15 cellular contexts compared by ENCODE assay signal in the genomic region with DNA sequence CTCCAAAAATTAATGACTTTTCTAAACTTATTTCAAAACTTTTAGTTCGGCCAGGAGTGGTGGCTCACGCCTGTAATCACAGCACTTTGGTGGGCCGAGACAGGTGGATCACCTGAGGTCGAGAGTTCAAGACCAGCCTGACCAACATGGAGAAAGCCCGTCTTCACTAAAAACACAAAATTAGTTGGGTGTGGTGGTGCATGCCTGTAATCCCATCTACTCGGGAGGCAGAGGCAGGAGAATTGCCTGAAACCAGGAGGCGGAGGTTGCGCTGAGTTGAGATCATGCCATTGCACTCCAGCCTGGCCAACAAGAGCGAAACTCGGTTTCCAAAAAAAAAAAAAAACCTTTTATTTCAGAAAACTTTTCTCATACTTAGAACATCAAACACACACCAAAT. TPM values are rescaled to one million over a fixed set of nuclear protein-coding genes. Genes with fewer than 3 reads are reported as not detected.
A peak's percentile ranks its signal among the peaks of the same experiment; 100 is the strongest.
DNase-seq lines count a peak whose midpoint lies in the region; ATAC-seq lines count a peak whose summit lies in the region.
"Had no signal": no experiment of that assay in that cellular context is flagged by ENCODE, and none has a peak within 500 bp of the region (broad histone marks: within the 10 kb centered on the region; RNA-seq: fewer than 3 reads in every experiment).

No MANE protein-coding gene starts in this region.

- H3K4me3 Mint-ChIP-seq in activated CD4-positive, alpha-beta T cell treated with anti-CD3 and anti-CD28 coated beads for 36 hours: peak overlapping the region; percentile 46
- H3K4me3 Mint-ChIP-seq in activated CD4-positive, alpha-beta T cell treated with anti-CD3 and anti-CD28 coated beads, Interleukin-2, amount 10 ng/mL, durations not matched to agents 7 days and 5 days: no peak overlapping the region
- H3K4me3 Mint-ChIP-seq in activated T-cell treated with anti-CD3 and anti-CD28 coated beads, Interleukin-2, amount 50 U/mL, for 72 hours: no peak overlapping the region
- H3K4me3 Mint-ChIP-seq in stimulated activated naive CD8-positive, alpha-beta T cell treated with anti-CD3 and anti-CD28 coated beads, Interleukin-15, Interleukin-2, amounts not matched to agents 100 ng/mL and 50 ng/mL, for 24 hours: peak overlapping the region; percentile 47
- H3K4me3 Mint-ChIP-seq in stimulated activated naive CD8-positive, alpha-beta T cell treated with anti-CD3 and anti-CD28 coated beads, Interleukin-15, amount 100 ng/mL, for 72 hours: no peak overlapping the region
- H3K4me3 Mint-ChIP-seq in stimulated activated effector memory CD8-positive, alpha-beta T cell treated with anti-CD3 and anti-CD28 coated beads, Interleukin-12 subunit alpha, Interleukin-12 subunit beta, amount 100 ng/mL, for 72 hours: no peak overlapping the region
- H3K4me3 Mint-ChIP-seq: CD8-positive, alpha-beta T cell; H9 had no signal

- ATAC-seq in activated CD4-positive, alpha-beta T cell treated with anti-CD3 and anti-CD28 coated beads for 36 hours: no peak
- ATAC-seq in activated T-cell treated with anti-CD3 and anti-CD28 coated beads, Interleukin-2, amount 50 U/mL, for 72 hours (replicated peaks in 1 of 2): no peak
- no peak for ATAC-seq in stimulated activated naive CD8-positive, alpha-beta T cell treated with anti-CD3 and anti-CD28 coated beads, Interleukin-15, amount 100 ng/mL, for 72 hours
- ATAC-seq in stimulated activated effector memory CD8-positive, alpha-beta T cell treated with anti-CD3 and anti-CD28 coated beads, Interleukin-12 subunit alpha, Interleukin-12 subunit beta, amount 100 ng/mL, for 72 hours: no peak
- ATAC-seq: CD8-positive, alpha-beta T cell had no signal

- H3K36me3 Mint-ChIP-seq in activated CD4-positive, alpha-beta T cell treated with anti-CD3 and anti-CD28 coated beads for 36 hours (ENCODE audit: low read depth): peaks cover 85% of the 10 kb centered on the region
- peaks cover 46% of the 10 kb centered on the region for H3K36me3 Mint-ChIP-seq in activated CD4-positive, alpha-beta T cell treated with anti-CD3 and anti-CD28 coated beads, Interleukin-2, amount 10 ng/mL, durations not matched to agents 7 days and 5 days (ENCODE audit: low read depth)
- H3K36me3 Mint-ChIP-seq in activated T-cell treated with anti-CD3 and anti-CD28 coated beads, Interleukin-2, amount 50 U/mL, for 72 hours (ENCODE audit: insufficient read depth in 2 of 2): peaks cover 13 to 69% of the 10 kb centered on the region in 2 donors
- H3K36me3 Mint-ChIP-seq in stimulated activated naive CD8-positive, alpha-beta T cell treated with anti-CD3 and anti-CD28 coated beads, Interleukin-15, Interleukin-2, amounts not matched to agents 100 ng/mL and 50 ng/mL, for 24 hours (ENCODE audit: low read depth): peaks cover 95% of the 10 kb centered on the region
- peaks cover 100% of the 10 kb centered on the region for H3K36me3 Mint-ChIP-seq in stimulated activated effector memory CD8-positive, alpha-beta T cell treated with anti-CD3 and anti-CD28 coated beads, Interleukin-12 subunit alpha, Interleukin-12 subunit beta, amount 100 ng/mL, for 72 hours

- intact Hi-C loops in activated CD4-positive, alpha-beta T cell treated with anti-CD3 and anti-CD28 coated beads for 36 hours (cut with DNase I, micrococcal nuclease): no loop called here

- CTCF ChIA-PET in activated CD4-positive, alpha-beta T cell treated with anti-CD3 and anti-CD28 coated beads for 36 hours (lab: Charles Lee): no interaction called here
- CTCF ChIA-PET in activated CD4-positive, alpha-beta T cell treated with anti-CD3 and anti-CD28 coated beads, Interleukin-2, amount 10 ng/mL, durations not matched to agents 7 days and 5 days (lab: Charles Lee): no interaction called here

- POLR2A ChIA-PET in activated CD4-positive, alpha-beta T cell treated with anti-CD3 and anti-CD28 coated beads for 36 hours (lab: Charles Lee): no interaction called here
- POLR2A ChIA-PET in activated CD4-positive, alpha-beta T cell treated with anti-CD3 and anti-CD28 coated beads, Interleukin-2, amount 10 ng/mL, durations not matched to agents 7 days and 5 days (lab: Charles Lee): interaction anchor here (0.7 kb wide), 1 partner anchor 1766 kb away, joined by 3 read pairs; no protein-coding TSS in a partner anchor

- DNase-seq in activated CD4-positive, alpha-beta T cell treated with anti-CD3 and anti-CD28 coated beads for 36 hours: no peak
- no peak for DNase-seq in activated CD4-positive, alpha-beta T cell treated with anti-CD3 and anti-CD28 coated beads, Interleukin-2, amount 10 ng/mL, durations not matched to agents 7 days and 5 days
- DNase-seq in activated T-cell treated with anti-CD3 and anti-CD28 coated beads, Interleukin-2, amount 50 U/mL, for 72 hours: no peak
- DNase-seq in activated T-cell treated with anti-CD3 and anti-CD28 coated beads, Interleukin-2, amount 50 U/mL, for 48 hours: no peak
- no peak for DNase-seq in stimulated activated naive CD8-positive, alpha-beta T cell treated with anti-CD3 and anti-CD28 coated beads, Interleukin-15, amount 100 ng/mL, for 72 hours
- DNase-seq in stimulated activated effector memory CD8-positive, alpha-beta T cell treated with anti-CD3 and anti-CD28 coated beads, Interleukin-12 subunit alpha, Interleukin-12 subunit beta, amount 100 ng/mL, for 72 hours (ENCODE audit: low spot score in 2 of 2): no peak
- no peak for DNase-seq in NCI-H2171 treated with DMSO at 0.1 percent for 48 hours (lab: John Stamatoyannopoulos, UW)
- DNase-seq: CD8-positive, alpha-beta T cell; COR-L47; DND-41; GDM1; GOT3; H9 had no signal

- H3K27me3 Mint-ChIP-seq in activated CD4-positive, alpha-beta T cell treated with anti-CD3 and anti-CD28 coated beads for 36 hours: no peaks in the 10 kb centered on the region
- H3K27me3 Mint-ChIP-seq in activated CD4-positive, alpha-beta T cell treated with anti-CD3 and anti-CD28 coated beads, Interleukin-2, amount 10 ng/mL, durations not matched to agents 7 days and 5 days: no peaks in the 10 kb centered on the region
- H3K27me3 Mint-ChIP-seq in activated T-cell treated with anti-CD3 and anti-CD28 coated beads, Interleukin-2, amount 50 U/mL, for 72 hours (ENCODE audit: low read depth): no peaks in the 10 kb centered on the region
- H3K27me3 Mint-ChIP-seq in stimulated activated naive CD8-positive, alpha-beta T cell treated with anti-CD3 and anti-CD28 coated beads, Interleukin-15, Interleukin-2, amounts not matched to agents 100 ng/mL and 50 ng/mL, for 24 hours: no peaks in the 10 kb centered on the region
- no peaks in the 10 kb centered on the region for H3K27me3 Mint-ChIP-seq in stimulated activated naive CD8-positive, alpha-beta T cell treated with anti-CD3 and anti-CD28 coated beads, Interleukin-15, amount 100 ng/mL, for 72 hours

- H3K4me1 Mint-ChIP-seq in activated CD4-positive, alpha-beta T cell treated with anti-CD3 and anti-CD28 coated beads for 36 hours: peaks cover 57% of the 10 kb centered on the region
- peaks cover 48% of the 10 kb centered on the region for H3K4me1 Mint-ChIP-seq in activated CD4-positive, alpha-beta T cell treated with anti-CD3 and anti-CD28 coated beads, Interleukin-2, amount 10 ng/mL, durations not matched to agents 7 days and 5 days
- peaks cover 71% of the 10 kb centered on the region for H3K4me1 Mint-ChIP-seq in activated T-cell treated with anti-CD3 and anti-CD28 coated beads, Interleukin-2, amount 50 U/mL, for 72 hours (ENCODE audit: low read depth)
- peaks cover 72% of the 10 kb centered on the region for H3K4me1 Mint-ChIP-seq in stimulated activated naive CD8-positive, alpha-beta T cell treated with anti-CD3 and anti-CD28 coated beads, Interleukin-15, Interleukin-2, amounts not matched to agents 100 ng/mL and 50 ng/mL, for 24 hours (ENCODE audit: low read depth)
- peaks cover 47% of the 10 kb centered on the region for H3K4me1 Mint-ChIP-seq in stimulated activated naive CD8-positive, alpha-beta T cell treated with anti-CD3 and anti-CD28 coated beads, Interleukin-15, amount 100 ng/mL, for 72 hours
- H3K4me1 Mint-ChIP-seq in stimulated activated effector memory CD8-positive, alpha-beta T cell treated with anti-CD3 and anti-CD28 coated beads, Interleukin-12 subunit alpha, Interleukin-12 subunit beta, amount 100 ng/mL, for 72 hours: peaks cover 51% of the 10 kb centered on the region

- H3K27ac Mint-ChIP-seq in activated CD4-positive, alpha-beta T cell treated with anti-CD3 and anti-CD28 coated beads for 36 hours: no peak overlapping the region
- no peak overlapping the region for H3K27ac Mint-ChIP-seq in activated CD4-positive, alpha-beta T cell treated with anti-CD3 and anti-CD28 coated beads, Interleukin-2, amount 10 ng/mL, durations not matched to agents 7 days and 5 days
- peak overlapping the region; percentile 33 for H3K27ac Mint-ChIP-seq in activated T-cell treated with anti-CD3 and anti-CD28 coated beads, Interleukin-2, amount 50 U/mL, for 72 hours
- H3K27ac Mint-ChIP-seq in stimulated activated naive CD8-positive, alpha-beta T cell treated with anti-CD3 and anti-CD28 coated beads, Interleukin-15, Interleukin-2, amounts not matched to agents 100 ng/mL and 50 ng/mL, for 24 hours: no peak overlapping the region
- H3K27ac Mint-ChIP-seq in stimulated activated naive CD8-positive, alpha-beta T cell treated with anti-CD3 and anti-CD28 coated beads, Interleukin-15, amount 100 ng/mL, for 72 hours: no peak overlapping the region
- H3K27ac Mint-ChIP-seq in stimulated activated effector memory CD8-positive, alpha-beta T cell treated with anti-CD3 and anti-CD28 coated beads, Interleukin-12 subunit alpha, Interleukin-12 subunit beta, amount 100 ng/mL, for 72 hours: peak overlapping the region; percentile 71
- H3K27ac Mint-ChIP-seq: CD8-positive, alpha-beta T cell; H9 had no signal

- H3K9me3 Mint-ChIP-seq in activated CD4-positive, alpha-beta T cell treated with anti-CD3 and anti-CD28 coated beads for 36 hours (ENCODE audit: low read depth): no peaks in the 10 kb centered on the region
- no peaks in the 10 kb centered on the region for H3K9me3 Mint-ChIP-seq in activated CD4-positive, alpha-beta T cell treated with anti-CD3 and anti-CD28 coated beads, Interleukin-2, amount 10 ng/mL, durations not matched to agents 7 days and 5 days
- no peaks in the 10 kb centered on the region for H3K9me3 Mint-ChIP-seq in activated T-cell treated with anti-CD3 and anti-CD28 coated beads, Interleukin-2, amount 50 U/mL, for 72 hours
- no peaks in the 10 kb centered on the region for H3K9me3 Mint-ChIP-seq in stimulated activated naive CD8-positive, alpha-beta T cell treated with anti-CD3 and anti-CD28 coated beads, Interleukin-15, Interleukin-2, amounts not matched to agents 100 ng/mL and 50 ng/mL, for 24 hours
- no peaks in the 10 kb centered on the region for H3K9me3 Mint-ChIP-seq in stimulated activated naive CD8-positive, alpha-beta T cell treated with anti-CD3 and anti-CD28 coated beads, Interleukin-15, amount 100 ng/mL, for 72 hours
- H3K9me3 Mint-ChIP-seq in stimulated activated effector memory CD8-positive, alpha-beta T cell treated with anti-CD3 and anti-CD28 coated beads, Interleukin-12 subunit alpha, Interleukin-12 subunit beta, amount 100 ng/mL, for 72 hours: no peaks in the 10 kb centered on the region
- H3K9me3 Mint-ChIP-seq: CD14-positive monocyte; CD8-positive, alpha-beta T cell; H9 had no signal

RNA-seq across cellular contexts. Expression of a gene that starts 8.3 kb away (rescaled TPM):
- total RNA-seq in activated CD4-positive, alpha-beta T cell treated with anti-CD3 and anti-CD28 coated beads for 36 hours: 1,000 to 10,000 TPM in 1 of 2 experiments, 100 to 1,000 TPM in 1; 825 to 1,205 TPM
- total RNA-seq in activated CD4-positive, alpha-beta T cell treated with anti-CD3 and anti-CD28 coated beads, Interleukin-2, amount 10 ng/mL, durations not matched to agents 7 days and 5 days: 10 to 100 TPM; 58.7 to 70.8 TPM
- 1,000 to 10,000 TPM in 1 of 2 donors, 100 to 1,000 TPM in 1; 819 to 1,006 TPM for total RNA-seq in activated T-cell treated with anti-CD3 and anti-CD28 coated beads, Interleukin-2, amount 50 U/mL, for 72 hours

Comparison
In these comparisons a context has a peak if more than half of its experiments do, and no peak if none do; other contexts are left out.
1. H3K4me3 Mint-ChIP-seq: peak in activated CD4-positive, alpha-beta T cell treated with anti-CD3 and anti-CD28 coated beads for 36 hours (single experiment) and stimulated activated naive CD8-positive, alpha-beta T cell treated with anti-CD3 and anti-CD28 coated beads, Interleukin-15, Interleukin-2, amounts not matched to agents 100 ng/mL and 50 ng/mL, for 24 hours (single experiment); none in activated CD4-positive, alpha-beta T cell treated with anti-CD3 and anti-CD28 coated beads, Interleukin-2, amount 10 ng/mL, durations not matched to agents 7 days and 5 days (single experiment), activated T-cell treated with anti-CD3 and anti-CD28 coated beads, Interleukin-2, amount 50 U/mL, for 72 hours (0 of 2), stimulated activated naive CD8-positive, alpha-beta T cell treated with anti-CD3 and anti-CD28 coated beads, Interleukin-15, amount 100 ng/mL, for 72 hours (0 of 2) and stimulated activated effector memory CD8-positive, alpha-beta T cell treated with anti-CD3 and anti-CD28 coated beads, Interleukin-12 subunit alpha, Interleukin-12 subunit beta, amount 100 ng/mL, for 72 hours (single experiment).
2. RNA of a gene that starts 8.3 kb away (total RNA-seq): 825 to 1,205 TPM in activated CD4-positive, alpha-beta T cell treated with anti-CD3 and anti-CD28 coated beads for 36 hours and 819 to 1,006 TPM in activated T-cell treated with anti-CD3 and anti-CD28 coated beads, Interleukin-2, amount 50 U/mL, for 72 hours; 58.7 to 70.8 TPM in activated CD4-positive, alpha-beta T cell treated with anti-CD3 and anti-CD28 coated beads, Interleukin-2, amount 10 ng/mL, durations not matched to agents 7 days and 5 days; every median in the first group is over 10 times any median in the second.
3. H3K27ac Mint-ChIP-seq: peak in activated T-cell treated with anti-CD3 and anti-CD28 coated beads, Interleukin-2, amount 50 U/mL, for 72 hours (single experiment) and stimulated activated effector memory CD8-positive, alpha-beta T cell treated with anti-CD3 and anti-CD28 coated beads, Interleukin-12 subunit alpha, Interleukin-12 subunit beta, amount 100 ng/mL, for 72 hours (single experiment); none in activated CD4-positive, alpha-beta T cell treated with anti-CD3 and anti-CD28 coated beads for 36 hours (single experiment), activated CD4-positive, alpha-beta T cell treated with anti-CD3 and anti-CD28 coated beads, Interleukin-2, amount 10 ng/mL, durations not matched to agents 7 days and 5 days (single experiment), stimulated activated naive CD8-positive, alpha-beta T cell treated with anti-CD3 and anti-CD28 coated beads, Interleukin-15, Interleukin-2, amounts not matched to agents 100 ng/mL and 50 ng/mL, for 24 hours (single experiment) and stimulated activated naive CD8-positive, alpha-beta T cell treated with anti-CD3 and anti-CD28 coated beads, Interleukin-15, amount 100 ng/mL, for 72 hours (0 of 2).